Comparison of ENCODE assay signal across 9 cellular contexts in the genomic region with DNA sequence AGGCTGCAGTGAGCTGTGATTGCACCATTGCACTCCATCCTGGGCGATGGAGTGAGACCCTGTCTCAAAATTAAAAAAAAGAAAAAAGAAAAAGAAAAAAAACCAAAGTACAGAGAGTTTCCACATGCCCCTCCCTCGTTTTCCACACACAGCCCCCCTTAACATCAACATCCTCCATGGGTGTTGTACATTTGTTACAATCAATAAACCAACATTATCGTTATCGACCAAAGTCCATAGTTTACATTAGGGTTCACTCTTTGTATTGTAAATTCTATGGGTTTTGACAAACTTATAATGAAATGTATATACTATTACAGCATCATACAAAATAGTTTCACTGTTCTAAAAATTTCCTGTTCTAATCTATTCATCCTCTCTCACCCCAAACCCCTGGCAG. TPM values are rescaled to one million over a fixed set of nuclear protein-coding genes. Genes with fewer than 3 reads are reported as not detected.
"Had no signal": no experiment of that assay in that cellular context is flagged by ENCODE, and none has a peak within 500 bp of the region (broad histone marks: within the 10 kb centered on the region; RNA-seq: fewer than 3 reads in every experiment).

No MANE protein-coding gene starts in this region.

- H3K4me3 ChIP-seq: K562 had no signal

- H3K27ac ChIP-seq: HL-60 had no signal

- ATAC-seq: K562 had no signal

- DNase-seq: IMR-90, KBM-7, KG1 had no signal

- FAIRE-seq: HTR-8/SVneo, K562 had no signal

RNA-seq across cellular contexts. Expression of gene TINAGL1, which starts 15.9 kb away (rescaled TPM):
- polyA plus RNA-seq: IgD-negative memory B cell had no signal

RNA-seq across cellular contexts. Expression of gene HCRTR1, which starts 57.1 kb away (rescaled TPM):
- total RNA-seq: HT-29, HT1080, IMR-90, K562 had no signal
- polyA plus RNA-seq: IgD-negative memory B cell, IMR-90, K562 had no signal
